ENCODE assay signal across 14 cellular contexts in genomic region chr4:120446051-120446567, GRCh38.
DNase-seq lines count a peak whose midpoint lies in the region; ATAC-seq lines count a peak whose summit lies in the region.
"Had no signal": no experiment of that assay in that cellular context is flagged by ENCODE, and none has a peak within 500 bp of the region (broad histone marks: within the 10 kb centered on the region; RNA-seq: fewer than 3 reads in every experiment).

No MANE protein-coding gene starts in this region.

- DNase-seq in OCI-M1 (lab: John Stamatoyannopoulos, UW) (peak; percentile 71), NCI-H1436 (lab: John Stamatoyannopoulos, UW) (no peak), NCI-H146 (lab: John Stamatoyannopoulos, UW) (no peak), amygdala (lab: John Stamatoyannopoulos, UW) (no peak), HUDEP-2 (lab: John Stamatoyannopoulos, UW; ENCODE audit: unreplicated experiment in 76 of 76) (no peak)
- DNase-seq: activated CD4-positive, alpha-beta T cell treated with anti-CD3 and anti-CD28 coated beads for 1 hour; activated naive CD8-positive, alpha-beta T cell treated with anti-CD3 and anti-CD28 coated beads, Interleukin-2, amount 10 ng/mL, durations not matched to agents 7 days and 5 days; effector memory CD4-positive, alpha-beta T cell; naive thymus-derived CD4-positive, alpha-beta T cell; NCI-H2081 treated with DMSO at 0.1 percent for 48 hours; SIG-M5 had no signal

- ATAC-seq in GM18519 (IDR thresholded peaks at IDR 0.05; ENCODE audit: low FRiP score, unreplicated experiment) (peak; percentile 89), GM21390 (IDR thresholded peaks at IDR 0.05; ENCODE audit: unreplicated experiment) (peak; percentile 94), HG03039 (IDR thresholded peaks at IDR 0.05; ENCODE audit: unreplicated experiment) (peak; percentile 92)
- ATAC-seq: naive thymus-derived CD4-positive, alpha-beta T cell had no signal
